Comparison of ENCODE assay signal across 31 cellular contexts in genomic region chr2:178325268-178325667, GRCh38.
DNase-seq lines count a peak whose midpoint lies in the region; ATAC-seq, FAIRE-seq and TF ChIP-seq lines count a peak whose summit lies in the region.
"Had no signal": no experiment of that assay in that cellular context is flagged by ENCODE, and none has a peak within 500 bp of the region (broad histone marks: within the 10 kb centered on the region; RNA-seq: fewer than 3 reads in every experiment).

No MANE protein-coding gene starts in this region.

- no peak for TF ChIP-seq CTCF in mucosa of descending colon (IDR thresholded peaks at IDR 0.05)

- no peak overlapping the region for H3K4me3 ChIP-seq in mucosa of descending colon
- H3K4me3 ChIP-seq: A549; BLaER1; BLaER1 treated with 17β-estradiol and CSF1 and Interleukin-3, amounts not matched to agents 10 nM and 100 nM had no signal

- DNase-seq in left colon (no peak), mucosa of descending colon (no peak), SIG-M5 (lab: John Stamatoyannopoulos, UW) (no peak), NCI-H446 treated with DMSO at 0.1 percent for 48 hours (lab: John Stamatoyannopoulos, UW) (no peak)
- DNase-seq in activated CD4-positive, CD25-positive, alpha-beta regulatory T cell treated with anti-CD3 and anti-CD28 coated beads, Interleukin-2, amount 50 U/mL, for 72 hours: no peak
- DNase-seq: 8988T; ACHN; AML-193; BE2C; C1 segment of cervical spinal cord; Caco-2; Calu3; CD4-positive, alpha-beta memory T cell; CD4-positive, alpha-beta T cell; CD4-positive, CD25-positive, alpha-beta regulatory T cell; CD8-positive, alpha-beta memory T cell; CD8-positive, alpha-beta T cell; COR-L47; DMS 273 treated with DMSO at 0.1 percent for 48 hours; DMS153; DMS53; DMS79; DMS79 treated with DMSO at 0.1 percent for 48 hours; DND-41; EL had no signal

- H3K4me1 ChIP-seq in mucosa of descending colon (ENCODE audit: low read depth): no peaks in the 10 kb centered on the region
- H3K4me1 ChIP-seq: A549; BE2C; BLaER1; BLaER1 treated with 17β-estradiol and CSF1 and Interleukin-3, amounts not matched to agents 10 nM and 100 nM had no signal

- no peaks in the 10 kb centered on the region for H3K9me3 ChIP-seq in mucosa of descending colon
- H3K9me3 ChIP-seq: A549; BE2C; BLaER1; BLaER1 treated with 17β-estradiol and CSF1 and Interleukin-3, amounts not matched to agents 10 nM and 100 nM; Caco-2 had no signal

- H3K36me3 ChIP-seq in mucosa of descending colon (ENCODE audit: low read depth): no peaks in the 10 kb centered on the region
- H3K36me3 ChIP-seq: BE2C; BLaER1; BLaER1 treated with 17β-estradiol and CSF1 and Interleukin-3, amounts not matched to agents 10 nM and 100 nM had no signal

- intact Hi-C loops in left colon (cut with DNase I, micrococcal nuclease) (no loop called here), mucosa of descending colon (cut with DNase I, micrococcal nuclease) (no loop called here)

- ATAC-seq in left colon (peak; percentile 64), mucosa of descending colon (peak; percentile 54)
- ATAC-seq: A549; CD8-positive, alpha-beta T cell had no signal

- FAIRE-seq in islet of Langerhans (lab: Jason Lieb, UNC): peak; percentile 38
- FAIRE-seq: A204.1, A549, D721Med had no signal
